Comparison of ENCODE assay signal across 9 cellular contexts in the genomic region with DNA sequence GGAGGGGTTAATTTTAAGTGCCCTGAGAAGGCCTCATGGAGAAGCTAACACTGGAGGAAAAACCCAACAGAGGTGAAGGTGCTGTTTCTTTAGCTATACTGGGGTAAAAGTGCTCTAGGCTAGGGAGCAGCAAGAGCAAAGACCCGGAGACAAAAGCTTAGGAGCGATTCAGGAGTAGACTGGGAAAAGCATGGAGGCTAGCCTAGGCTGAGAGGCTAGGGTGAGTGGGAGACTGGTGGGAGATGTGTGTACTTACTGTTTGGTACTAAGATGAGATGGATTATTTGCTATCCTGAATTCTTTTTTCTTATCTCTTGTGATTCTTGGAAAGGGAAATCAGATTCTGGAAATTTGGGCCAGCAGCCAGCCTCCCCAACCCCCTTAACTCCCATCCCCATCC. TPM values are rescaled to one million over a fixed set of nuclear protein-coding genes. Genes with fewer than 3 reads are reported as not detected.
DNase-seq lines count a peak whose midpoint lies in the region; ATAC-seq and TF ChIP-seq lines count a peak whose summit lies in the region.
"Had no signal": no experiment of that assay in that cellular context is flagged by ENCODE, and none has a peak within 500 bp of the region (broad histone marks: within the 10 kb centered on the region; RNA-seq: fewer than 3 reads in every experiment).

No MANE protein-coding gene starts in this region.

- ATAC-seq in CD8-positive, alpha-beta T cell = no peak
- ATAC-seq in natural killer cell = no peak

- TF ChIP-seq CTCF in CD8-positive, alpha-beta T cell (IDR thresholded peaks at IDR 0.05) = no peak
- TF ChIP-seq CTCF in breast epithelium (IDR thresholded peaks at IDR 0.05) (no peak), natural killer cell (IDR thresholded peaks at IDR 0.05) (no peak)

- CTCF ChIA-PET in CD8-positive, alpha-beta T cell (lab: Charles Lee) = interaction anchor here (1.4 kb wide), 1 partner anchor 13 kb away, joined by 3 read pairs; no protein-coding TSS in a partner anchor

- H3K4me3 ChIP-seq in CD8-positive, alpha-beta T cell (ENCODE audit: low read depth, low read length) = no peak overlapping the region
- H3K4me3 ChIP-seq in breast epithelium = peak overlapping the region in 2 of 3 donors; percentile 88 to 91
- no peak overlapping the region for H3K4me3 ChIP-seq in effector memory CD4-positive, alpha-beta T cell (ENCODE audit: insufficient read depth, low read depth, low read length, poor library complexity, severe bottlenecking)

- H3K4me1 ChIP-seq in CD8-positive, alpha-beta T cell (ENCODE audit: insufficient read depth, low read length) = peaks cover 41% of the 10 kb centered on the region
- H3K4me1 ChIP-seq in breast epithelium = peaks cover 0 to 19% of the 10 kb centered on the region in 2 donors
- H3K4me1 ChIP-seq in effector memory CD4-positive, alpha-beta T cell (ENCODE audit: control insufficient read depth, insufficient read depth, low read length, poor library complexity, severe bottlenecking) = peaks cover 14% of the 10 kb centered on the region

- H3K4me3 Mint-ChIP-seq in CD8-positive, alpha-beta T cell = peak overlapping the region; percentile 94
- peak overlapping the region in 3 of 4 donors; percentile 91 to 98 (median 96) for H3K4me3 Mint-ChIP-seq in IgD-negative memory B cell
- peak overlapping the region; percentile 93 for H3K4me3 Mint-ChIP-seq in natural killer cell

- no peak for TF ChIP-seq POLR2A in breast epithelium (IDR thresholded peaks at IDR 0.05)

- no peak for DNase-seq in CD8-positive, alpha-beta T cell
- no peak for DNase-seq in breast epithelium (ENCODE audit: low spot score in 2 of 2)
- DNase-seq in natural killer cell = no peak
- DNase-seq in SKM-1 treated with dmso at 0.1 percent for 144 hours (lab: John Stamatoyannopoulos, UW; ENCODE audit: unreplicated experiment) = no peak
- no peak for DNase-seq in effector memory CD4-positive, alpha-beta T cell
- no peak for DNase-seq in pons (ENCODE audit: low spot score)
- DNase-seq in T1000 (lab: John Stamatoyannopoulos, UW) = no peak
- DNase-seq: NCI-H1092 treated with DMSO at 0.1 percent for 48 hours had no signal

- no peaks in the 10 kb centered on the region for H3K27me3 ChIP-seq in CD8-positive, alpha-beta T cell (ENCODE audit: insufficient read depth, low read length)
- no peaks in the 10 kb centered on the region for H3K27me3 ChIP-seq in breast epithelium
- no peaks in the 10 kb centered on the region for H3K27me3 ChIP-seq in effector memory CD4-positive, alpha-beta T cell (replicated peaks; ENCODE audit: control insufficient read depth, insufficient read depth, low read length, poor library complexity, severe bottlenecking)

- POLR2A ChIA-PET in CD8-positive, alpha-beta T cell (lab: Charles Lee) = no interaction called here

- H3K27ac Mint-ChIP-seq in CD8-positive, alpha-beta T cell = peak overlapping the region; percentile 64
- peak overlapping the region in 1 of 3 donors; percentile 40 for H3K27ac Mint-ChIP-seq in IgD-negative memory B cell
- peak overlapping the region; percentile 85 to 86 for H3K27ac Mint-ChIP-seq in natural killer cell

- no peaks in the 10 kb centered on the region for H3K27me3 Mint-ChIP-seq in CD8-positive, alpha-beta T cell (ENCODE audit: low read depth)
- H3K27me3 Mint-ChIP-seq in IgD-negative memory B cell = no peaks in the 10 kb centered on the region
- no peaks in the 10 kb centered on the region for H3K27me3 Mint-ChIP-seq in natural killer cell (ENCODE audit: low read depth in 2 of 2)

- H3K9me3 ChIP-seq in CD8-positive, alpha-beta T cell (ENCODE audit: low read length) = no peaks in the 10 kb centered on the region
- H3K9me3 ChIP-seq in breast epithelium = no peaks in the 10 kb centered on the region
- no peaks in the 10 kb centered on the region for H3K9me3 ChIP-seq in effector memory CD4-positive, alpha-beta T cell (ENCODE audit: control insufficient read depth, low read length)

- H3K36me3 ChIP-seq in CD8-positive, alpha-beta T cell (ENCODE audit: insufficient read depth, low read length) = peaks cover 8% of the 10 kb centered on the region
- H3K36me3 ChIP-seq in breast epithelium = no peaks in the 10 kb centered on the region
- no peaks in the 10 kb centered on the region for H3K36me3 ChIP-seq in effector memory CD4-positive, alpha-beta T cell (ENCODE audit: control insufficient read depth, insufficient read depth, low read length)

- intact Hi-C loops in CD8-positive, alpha-beta T cell (cut with DNase I, micrococcal nuclease) = loop anchor here (5.0 kb wide), 4 partner anchors 92 to 868 kb away; partner anchors contain the start of genes DGKD (in 1 of the 2) and USP40 (in 1 of the 2)
- intact Hi-C loops in breast epithelium (cut with DNase I; ENCODE audit: low total_unique reads) = no loop called here
- intact Hi-C loops in natural killer cell (cut with micrococcal nuclease) = no loop called here

- no peaks in the 10 kb centered on the region for H3K9me3 Mint-ChIP-seq in CD8-positive, alpha-beta T cell
- peaks cover 2 to 3% (median 3%) of the 10 kb centered on the region in 3 donors for H3K9me3 Mint-ChIP-seq in IgD-negative memory B cell
- H3K9me3 Mint-ChIP-seq in natural killer cell = no peaks in the 10 kb centered on the region

- no peak overlapping the region for H3K27ac ChIP-seq in CD8-positive, alpha-beta T cell (ENCODE audit: low read depth, low read length)
- no peak overlapping the region for H3K27ac ChIP-seq in breast epithelium
- H3K27ac ChIP-seq in effector memory CD4-positive, alpha-beta T cell (ENCODE audit: insufficient read depth, low read length, poor library complexity, severe bottlenecking) = no peak overlapping the region

- H3K36me3 Mint-ChIP-seq in CD8-positive, alpha-beta T cell = peaks cover 26% of the 10 kb centered on the region
- H3K36me3 Mint-ChIP-seq in IgD-negative memory B cell (peaks cover 11% of the 10 kb centered on the region), natural killer cell (no peaks in the 10 kb centered on the region)

- peaks cover 48% of the 10 kb centered on the region for H3K4me1 Mint-ChIP-seq in CD8-positive, alpha-beta T cell (ENCODE audit: low read depth)
- H3K4me1 Mint-ChIP-seq in IgD-negative memory B cell (peaks cover 29 to 36% (median 36%) of the 10 kb centered on the region in 3 donors), natural killer cell (peaks cover 39 to 48% of the 10 kb centered on the region in 2 donors)

RNA-seq across cellular contexts. Expression of gene GIGYF2, which starts 2.0 kb away (rescaled TPM):
- total RNA-seq in CD8-positive, alpha-beta T cell = 10 to 100 TPM; 40.5 to 52.2 TPM
- polyA plus RNA-seq in IgD-negative memory B cell = 24.3 TPM
- total RNA-seq in breast epithelium (100 to 1,000 TPM in 2 of 3 donors, 10 to 100 TPM in 1; 79.8 to 156 (median 103) TPM), natural killer cell (10 to 100 TPM; 73.6 to 85.3 (median 80.1) TPM)

Comparison
In these comparisons a context has a peak if more than half of its experiments do, and no peak if none do; other contexts are left out.
1. H3K4me3 ChIP-seq: peak in breast epithelium (2 of 3); none in CD8-positive, alpha-beta T cell (single experiment) and effector memory CD4-positive, alpha-beta T cell (single experiment).
2. intact Hi-C loops: an anchor here in CD8-positive, alpha-beta T cell (5.0 kb wide); none called in breast epithelium and natural killer cell.
3. Peak in every context shown above with its lines, with median percentiles within 50 percentile points of each other: H3K4me3 Mint-ChIP-seq.